24 cellular contexts compared by ENCODE assay signal in genomic region chr4:95560791-95561190, GRCh38. TPM values are rescaled to one million over a fixed set of nuclear protein-coding genes. Genes with fewer than 3 reads are reported as not detected.
"Had no signal": no experiment of that assay in that cellular context is flagged by ENCODE, and none has a peak within 500 bp of the region (broad histone marks: within the 10 kb centered on the region; RNA-seq: fewer than 3 reads in every experiment).

No MANE protein-coding gene starts in this region.

- DNase-seq: immature natural killer cell; kidney; left colon; left ventricle myocardium inferior; mesendoderm; naive B cell; natural killer cell; nephron progenitor cell; ovary; right lobe of liver; stimulated activated CD4-positive, alpha-beta T cell treated with anti-CD3 and anti-CD28 coated beads, Interleukin-2, amount 100 ng/mL, for 24 hours; stimulated activated CD4-positive, alpha-beta T cell treated with anti-CD3 and anti-CD28 coated beads, Interleukin-4, amount 100 ng/mL, for 1 hour; stimulated activated naive B cell treated with anti-CD40 and anti-IgM and Interleukin-4, amounts not matched to agents 10 μg/mL and 1 μg/mL and 100 μg/mL, for 72 hours; stimulated activated naive CD8-positive, alpha-beta T cell treated with anti-CD3 and anti-CD28 coated beads, Interleukin-15, Interleukin-2, amounts not matched to agents 100 U/mL and 50 U/mL, for 24 hours; stomach; testis; thyroid gland; transverse colon; upper lobe of left lung had no signal

- H3K9ac ChIP-seq: neural progenitor cell had no signal

- H2AFZ ChIP-seq: neural progenitor cell had no signal

- H3K9me3 ChIP-seq: ovary, right atrium auricular region, right lobe of liver, stomach, testis, thyroid gland, transverse colon, upper lobe of left lung, vagina had no signal

- H3K27me3 ChIP-seq: neural progenitor cell, ovary, right atrium auricular region, right lobe of liver, stomach, testis, thyroid gland, transverse colon, upper lobe of left lung, vagina had no signal

- H3K4me3 ChIP-seq: left ventricle myocardium inferior, lung, neural progenitor cell, ovary, right atrium auricular region, right lobe of liver, smooth muscle cell, stomach, testis, thyroid gland, transverse colon, upper lobe of left lung, vagina had no signal

- H3K27ac ChIP-seq: left ventricle myocardium inferior, neural progenitor cell, ovary, right atrium auricular region, right lobe of liver, stomach, testis, thyroid gland, transverse colon, upper lobe of left lung, vagina had no signal

- H3K4me2 ChIP-seq: neural progenitor cell, smooth muscle cell had no signal

- H3K4me1 ChIP-seq: left ventricle myocardium inferior, neural progenitor cell, right atrium auricular region, right lobe of liver, stomach, testis, thyroid gland, transverse colon, upper lobe of left lung, vagina had no signal

- H3K36me3 ChIP-seq: left ventricle myocardium inferior, neural progenitor cell, ovary, right atrium auricular region, right lobe of liver, stomach, thyroid gland, transverse colon, upper lobe of left lung, vagina had no signal

RNA-seq across cellular contexts. Expression of gene UNC5C, which starts 12.0 kb away (rescaled TPM):
- polyA plus RNA-seq: immature natural killer cell had no signal
